Comparison of ENCODE assay signal across 8 cellular contexts in the genomic region with DNA sequence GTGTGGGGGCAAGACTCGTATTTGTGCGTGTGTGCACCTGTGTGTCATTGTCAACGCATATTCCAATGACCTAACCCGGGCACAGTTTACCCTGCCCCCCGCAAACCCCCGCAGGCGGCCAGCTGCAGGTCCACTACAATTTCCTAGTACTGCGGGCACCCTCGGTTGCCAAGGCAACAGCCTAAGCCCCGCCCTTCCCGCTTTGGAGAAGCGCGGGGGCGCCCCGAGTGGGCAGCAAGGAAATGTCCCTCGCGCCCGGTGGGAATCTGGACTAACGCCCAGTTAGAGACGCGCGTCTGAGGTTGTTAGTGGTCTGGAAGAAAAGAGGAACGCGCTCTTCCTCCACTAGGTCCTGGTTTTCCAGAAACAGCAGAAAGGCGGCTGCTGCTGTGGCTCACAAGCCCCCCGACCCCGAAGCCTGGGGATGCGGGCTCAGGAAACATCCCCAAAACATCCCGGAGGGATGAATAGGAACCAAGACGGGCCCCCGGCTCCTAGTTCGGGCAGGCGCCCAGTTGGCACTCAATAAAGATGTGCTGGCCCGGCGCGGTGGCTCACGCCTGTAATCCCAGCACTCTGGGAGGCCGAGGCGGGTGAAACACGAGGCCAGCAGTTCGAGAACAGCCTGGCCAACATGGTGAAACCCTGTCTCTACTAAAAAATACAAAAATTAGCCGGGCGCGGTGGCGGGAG. TPM values are rescaled to one million over a fixed set of nuclear protein-coding genes. Genes with fewer than 3 reads are reported as not detected.
DNase-seq lines count a peak whose midpoint lies in the region; ATAC-seq and FAIRE-seq lines count a peak whose summit lies in the region.

No MANE protein-coding gene starts in this region.

- no peak overlapping the region for H4K91ac ChIP-seq in neuronal stem cell (ENCODE audit: low read depth, low read length, poor library complexity)

- ATAC-seq in activated T-helper 17 cell treated with anti-CD3 and anti-CD28 coated beads, Interleukin-2, amount 50 U/mL, for 72 hours (replicated peaks), result no peak
- ATAC-seq in HG02970 (IDR thresholded peaks at IDR 0.05; ENCODE audit: low FRiP score, unreplicated experiment), result no peak

- H3K36me3 Mint-ChIP-seq in activated T-helper 17 cell treated with anti-CD3 and anti-CD28 coated beads, Interleukin-2, amount 50 U/mL, for 72 hours (ENCODE audit: low read depth), result no peaks in the 10 kb centered on the region

- peak overlapping the region; percentile 80 for H3K27ac Mint-ChIP-seq in activated T-helper 17 cell treated with anti-CD3 and anti-CD28 coated beads, Interleukin-2, amount 50 U/mL, for 72 hours

- no peaks in the 10 kb centered on the region for H3K79me1 ChIP-seq in neuronal stem cell (ENCODE audit: low read depth, low read length)

- no peak overlapping the region for H4K8ac ChIP-seq in neuronal stem cell (ENCODE audit: low read depth, low read length)

- DNase-seq in COLO829 (ENCODE audit: low spot score) (peak; percentile 61), Karpas-422 (peak; percentile 76), glomerular visceral epithelial cell (ENCODE audit: extremely low spot score) (peak; percentile 31), neuronal stem cell (ENCODE audit: low spot score) (no peak), HTR-8/SVneo (ENCODE audit: insufficient read length, low spot score) (no peak)
- DNase-seq in stimulated activated CD4-positive, alpha-beta T cell treated with anti-CD3 and anti-CD28 coated beads, Interleukin-12 subunit alpha, Interleukin-12 subunit beta, amount 100 ng/mL, for 4 hours, result no peak

- H3K27ac ChIP-seq in Karpas-422 (ENCODE audit: low read length) (peak overlapping the region; percentile 90), neuronal stem cell (replicated peaks; ENCODE audit: low read length) (peak overlapping the region; percentile 9)

- H3K9me3 Mint-ChIP-seq in activated T-helper 17 cell treated with anti-CD3 and anti-CD28 coated beads, Interleukin-2, amount 50 U/mL, for 72 hours, result no peaks in the 10 kb centered on the region

- H3K4me1 Mint-ChIP-seq in activated T-helper 17 cell treated with anti-CD3 and anti-CD28 coated beads, Interleukin-2, amount 50 U/mL, for 72 hours, result peaks cover 14% of the 10 kb centered on the region

- H3K27me3 Mint-ChIP-seq in activated T-helper 17 cell treated with anti-CD3 and anti-CD28 coated beads, Interleukin-2, amount 50 U/mL, for 72 hours, result no peaks in the 10 kb centered on the region

- H3K36me3 ChIP-seq in Karpas-422 (ENCODE audit: insufficient read depth, low read length) (no peaks in the 10 kb centered on the region), neuronal stem cell (replicated peaks in 1 of 2; ENCODE audit: control insufficient read depth in 2 of 2, insufficient read depth in 2 of 2, low read length in 2 of 2) (peaks cover 0 to 7% of the 10 kb centered on the region in 2 donors)

- no peak overlapping the region for H2BK15ac ChIP-seq in neuronal stem cell (ENCODE audit: low read length)

- H3K4me3 ChIP-seq in Karpas-422 (ENCODE audit: low read length), result peak overlapping the region; percentile 96
- H3K4me3 ChIP-seq in neuronal stem cell (ENCODE audit: low read length in 2 of 2), result peak overlapping the region; percentile 69 to 76

- H2AK5ac ChIP-seq in neuronal stem cell (ENCODE audit: low read depth, low read length), result peak overlapping the region; percentile 51

- no CpG with 5 or more reads among the region's 45 CpGs for WGBS in neuronal stem cell (ENCODE audit: extremely low coverage in 2 of 2, insufficient read length in 2 of 2, insufficient replicate concordance in 1 of 2), 2 donors

- no peak overlapping the region for H3K14ac ChIP-seq in neuronal stem cell (ENCODE audit: low read length)

- FAIRE-seq in HTR-8/SVneo (lab: Jason Lieb, UNC), result no peak

- H2BK12ac ChIP-seq in neuronal stem cell (ENCODE audit: low read length), result no peak overlapping the region

- no peak overlapping the region for H3K23ac ChIP-seq in neuronal stem cell (ENCODE audit: low read depth, low read length, poor library complexity)

- H3K4me3 Mint-ChIP-seq in activated T-helper 17 cell treated with anti-CD3 and anti-CD28 coated beads, Interleukin-2, amount 50 U/mL, for 72 hours, result peak overlapping the region; percentile 87

- H2AFZ ChIP-seq in Karpas-422 (ENCODE audit: low read length) (peak overlapping the region; percentile 76), neuronal stem cell (ENCODE audit: low read length) (no peak overlapping the region)

- no peaks in the 10 kb centered on the region for H3K9me3 ChIP-seq in Karpas-422 (ENCODE audit: low read length)
- no peaks in the 10 kb centered on the region for H3K9me3 ChIP-seq in neuronal stem cell (replicated peaks in 1 of 2; ENCODE audit: control insufficient read depth in 2 of 2, insufficient read depth in 1 of 2, low read depth in 1 of 2, low read length in 2 of 2)

- H4K20me1 ChIP-seq in Karpas-422 (ENCODE audit: insufficient read depth, low read depth, low read length), result no peaks in the 10 kb centered on the region

- no peak overlapping the region for H2BK120ac ChIP-seq in neuronal stem cell (ENCODE audit: low read depth, low read length)

- peaks cover 55% of the 10 kb centered on the region for H3K79me2 ChIP-seq in Karpas-422 (ENCODE audit: low read length)

- H3K27me3 ChIP-seq in Karpas-422 (ENCODE audit: low read length) (no peaks in the 10 kb centered on the region), neuronal stem cell (ENCODE audit: control insufficient read depth in 3 of 3, insufficient read depth in 3 of 3, low read depth in 1 of 3, low read length in 3 of 3) (peaks cover 0 to 2% (median 0%) of the 10 kb centered on the region in 3 experiments)

- H3K4me2 ChIP-seq in Karpas-422 (ENCODE audit: low read depth, low read length, poor library complexity, severe bottlenecking) (peak overlapping the region; percentile 97), neuronal stem cell (ENCODE audit: insufficient read depth, low read length, poor library complexity, severe bottlenecking) (peak overlapping the region; percentile 93)

- H3K4ac ChIP-seq in neuronal stem cell (ENCODE audit: low read length), result no peak overlapping the region

- peak overlapping the region; percentile 39 for H2BK5ac ChIP-seq in neuronal stem cell (ENCODE audit: low read length)

- H3K9ac ChIP-seq in Karpas-422 (ENCODE audit: low read length) (peak overlapping the region; percentile 99), neuronal stem cell (ENCODE audit: low read depth, low read length, poor library complexity) (no peak overlapping the region)

- H3K4me1 ChIP-seq in Karpas-422 (ENCODE audit: low read length), result peaks cover 34% of the 10 kb centered on the region
- peaks cover 18 to 21% of the 10 kb centered on the region in 2 donors for H3K4me1 ChIP-seq in neuronal stem cell (ENCODE audit: control insufficient read depth in 2 of 2, insufficient read depth in 1 of 2, low read depth in 1 of 2, low read length in 2 of 2)

- H3K9me2 ChIP-seq in Karpas-422 (replicated peaks; ENCODE audit: insufficient read depth, low read length), result no peaks in the 10 kb centered on the region

- peak overlapping the region; percentile 72 for H3K18ac ChIP-seq in neuronal stem cell (ENCODE audit: low read length)

RNA-seq across cellular contexts. Expression of gene ABHD14A, which starts 1.1 kb away (rescaled TPM):
- 36.9 and 58.2 TPM in 2 replicates for total RNA-seq in Karpas-422 (2014; rRNA removed; shearing (Covaris generic); ENCODE audit: low replicate concordance)
- 10 to 100 TPM; 10.5 to 11.1 TPM for total RNA-seq in activated T-helper 17 cell treated with anti-CD3 and anti-CD28 coated beads, Interleukin-2, amount 50 U/mL, for 72 hours
- 18.1 TPM for polyA plus RNA-seq in neuronal stem cell (2013, experiment 1 of 2)
- 16.4 TPM for polyA plus RNA-seq in neuronal stem cell (2013, experiment 2 of 2)

RNA-seq across cellular contexts. Expression of gene ABHD14B, which starts 2.2 kb away (rescaled TPM):
- 104 and 118 TPM in 2 replicates for total RNA-seq in Karpas-422 (2014; rRNA removed; shearing (Covaris generic); ENCODE audit: low replicate concordance)
- total RNA-seq in activated T-helper 17 cell treated with anti-CD3 and anti-CD28 coated beads, Interleukin-2, amount 50 U/mL, for 72 hours, result 10 to 100 TPM; 34.4 to 42.0 TPM
- 4.3 TPM for polyA plus RNA-seq in neuronal stem cell (2013, experiment 1 of 2)
- 4.5 TPM for polyA plus RNA-seq in neuronal stem cell (2013, experiment 2 of 2)

RNA-seq across cellular contexts. Expression of gene ACY1, which starts 7.3 kb away (rescaled TPM):
- 71.0 and 97.0 TPM in 2 replicates for total RNA-seq in Karpas-422 (2014; rRNA removed; shearing (Covaris generic); ENCODE audit: low replicate concordance)
- 10 to 100 TPM; 39.5 to 49.9 TPM for total RNA-seq in activated T-helper 17 cell treated with anti-CD3 and anti-CD28 coated beads, Interleukin-2, amount 50 U/mL, for 72 hours
- polyA plus RNA-seq in neuronal stem cell (2013, experiment 1 of 2), result 7.8 TPM
- polyA plus RNA-seq in neuronal stem cell (2013, experiment 2 of 2), result 7.4 TPM

RNA-seq across cellular contexts. Expression of gene PCBP4, which starts 8.7 kb away (rescaled TPM):
- 16.9 and 17.9 TPM in 2 replicates for total RNA-seq in Karpas-422 (2014; rRNA removed; shearing (Covaris generic); ENCODE audit: low replicate concordance)
- 10 to 100 TPM; 16.4 to 18.5 TPM for total RNA-seq in activated T-helper 17 cell treated with anti-CD3 and anti-CD28 coated beads, Interleukin-2, amount 50 U/mL, for 72 hours
- polyA plus RNA-seq in neuronal stem cell (2013, experiment 1 of 2), result 68.8 TPM
- polyA plus RNA-seq in neuronal stem cell (2013, experiment 2 of 2), result 66.4 TPM

RNA-seq across cellular contexts. Expression of gene RPL29, which starts 19.7 kb away (rescaled TPM):
- 2,656 and 3,245 TPM in 2 replicates for total RNA-seq in Karpas-422 (2014; rRNA removed; shearing (Covaris generic); ENCODE audit: low replicate concordance)
- 1,000 to 10,000 TPM; 1,433 to 1,498 TPM for total RNA-seq in activated T-helper 17 cell treated with anti-CD3 and anti-CD28 coated beads, Interleukin-2, amount 50 U/mL, for 72 hours
- polyA plus RNA-seq in neuronal stem cell (2013, experiment 1 of 2), result 2,500 TPM
- polyA plus RNA-seq in neuronal stem cell (2013, experiment 2 of 2), result 2,467 TPM

Comparison
In these comparisons a context has a peak if more than half of its experiments do, and no peak if none do; other contexts are left out.
1. DNase-seq: peak in COLO829 (single experiment), Karpas-422 (single experiment) and glomerular visceral epithelial cell (single experiment); none in neuronal stem cell (single experiment), HTR-8/SVneo (single experiment) and stimulated activated CD4-positive, alpha-beta T cell treated with anti-CD3 and anti-CD28 coated beads, Interleukin-12 subunit alpha, Interleukin-12 subunit beta, amount 100 ng/mL, for 4 hours (single experiment).